10 cellular contexts compared by ENCODE assay signal in genomic region chr2:161063946-161064306, GRCh38.
A peak's percentile ranks its signal among the peaks of the same experiment; 100 is the strongest.
DNase-seq lines count a peak whose midpoint lies in the region; ATAC-seq and TF ChIP-seq lines count a peak whose summit lies in the region.
"Had no signal": no experiment of that assay in that cellular context is flagged by ENCODE, and none has a peak within 500 bp of the region (broad histone marks: within the 10 kb centered on the region; RNA-seq: fewer than 3 reads in every experiment).

No MANE protein-coding gene starts in this region.

- POLR2A ChIA-PET in Caco-2 (lab: Charles Lee), result no interaction called here

- TF ChIP-seq POLR2A in testis (IDR thresholded peaks at IDR 0.05), result no peak

- H3K27me3 Mint-ChIP-seq in Caco-2 (ENCODE audit: insufficient read depth, unreplicated experiment), result no peaks in the 10 kb centered on the region
- peaks cover 2% of the 10 kb centered on the region for H3K27me3 Mint-ChIP-seq in dendritic cell treated with granulocyte-macrophage colony-stimulating factor and Interleukin-4, amounts not matched to agents 40 ng/mL and 50 ng/mL, for 4 days
- H3K27me3 Mint-ChIP-seq: stimulated activated memory B cell treated with anti-CD40 and anti-IgM and Interleukin-4, amounts not matched to agents 10 μg/mL and 1 μg/mL and 100 μg/mL, for 72 hours had no signal

- H3K27ac ChIP-seq in WERI-Rb-1 (no peak overlapping the region), testis (no peak overlapping the region)

- no peak for TF ChIP-seq CTCF in Caco-2 (IDR thresholded peaks at IDR 0.05; ENCODE audit: insufficient read depth in 1 of 2, low read depth in 1 of 2, low read length in 1 of 2, severe bottlenecking in 1 of 2, unreplicated experiment in 1 of 2)
- no peak for TF ChIP-seq CTCF in WERI-Rb-1 (IDR thresholded peaks at IDR 0.05; ENCODE audit: low read depth, low read length)
- TF ChIP-seq CTCF in testis (IDR thresholded peaks at IDR 0.05), result no peak

- no peaks in the 10 kb centered on the region for H3K9me3 Mint-ChIP-seq in Caco-2 (ENCODE audit: unreplicated experiment)
- no peaks in the 10 kb centered on the region for H3K9me3 Mint-ChIP-seq in dendritic cell treated with granulocyte-macrophage colony-stimulating factor and Interleukin-4, amounts not matched to agents 40 ng/mL and 50 ng/mL, for 4 days
- H3K9me3 Mint-ChIP-seq: activated naive CD4-positive, alpha-beta T cell treated with anti-CD3 and anti-CD28 coated beads for 36 hours; stimulated activated memory B cell treated with anti-CD40 and anti-IgM and Interleukin-4, amounts not matched to agents 10 μg/mL and 1 μg/mL and 100 μg/mL, for 72 hours had no signal

- H3K4me1 Mint-ChIP-seq in Caco-2 (ENCODE audit: low read depth, unreplicated experiment), result peaks cover 6% of the 10 kb centered on the region
- peaks cover 6% of the 10 kb centered on the region for H3K4me1 Mint-ChIP-seq in dendritic cell treated with granulocyte-macrophage colony-stimulating factor and Interleukin-4, amounts not matched to agents 40 ng/mL and 50 ng/mL, for 4 days (ENCODE audit: low read depth)

- H3K4me1 ChIP-seq in Caco-2 (0 out of 2 replicates have a peak, but pooled peaks cover 4% of the 10 kb centered on the region), testis (peaks cover 12% of the 10 kb centered on the region)

- no TSS peak for BruUV-seq in Caco-2 (replicated peaks; lab: Mats Ljungman, UMichigan)

- no peak overlapping the region for H3K27ac Mint-ChIP-seq in Caco-2 (ENCODE audit: unreplicated experiment)
- H3K27ac Mint-ChIP-seq in dendritic cell treated with granulocyte-macrophage colony-stimulating factor and Interleukin-4, amounts not matched to agents 40 ng/mL and 50 ng/mL, for 4 days, result peak overlapping the region; percentile 10
- H3K27ac Mint-ChIP-seq: activated naive CD4-positive, alpha-beta T cell treated with anti-CD3 and anti-CD28 coated beads for 36 hours; stimulated activated memory B cell treated with anti-CD40 and anti-IgM and Interleukin-4, amounts not matched to agents 10 μg/mL and 1 μg/mL and 100 μg/mL, for 72 hours had no signal

- ATAC-seq in GM21390 (IDR thresholded peaks at IDR 0.05; ENCODE audit: unreplicated experiment) (peak; percentile 35), HG03280 (IDR thresholded peaks at IDR 0.05; ENCODE audit: unreplicated experiment) (peak; percentile 37)

- intact Hi-C loops in Caco-2 (cut with micrococcal nuclease; ENCODE audit: unreplicated experiment), result loop anchor here (1.0 to 2.0 kb wide), 5 partner anchors 11 to 954 kb away; partner anchors contain the start of gene TANK
- intact Hi-C loops in dendritic cell treated with granulocyte-macrophage colony-stimulating factor and Interleukin-4, amounts not matched to agents 40 ng/mL and 50 ng/mL, for 4 days (cut with micrococcal nuclease), result loop anchor here (5.0 kb wide), 2 partner anchors 73 to 208 kb away; no protein-coding TSS in a partner anchor
- intact Hi-C loops in testis (cut with DNase I; ENCODE audit: low total_unique reads), result no loop called here

- H3K9me3 ChIP-seq in Caco-2, result no peaks in the 10 kb centered on the region
- no peaks in the 10 kb centered on the region for H3K9me3 ChIP-seq in WERI-Rb-1 (ENCODE audit: severe bottlenecking)
- no peaks in the 10 kb centered on the region for H3K9me3 ChIP-seq in testis

- DNase-seq in Caco-2 (no peak), WERI-Rb-1 (no peak), testis (no peak), NCI-H128 (lab: John Stamatoyannopoulos, UW; ENCODE audit: unreplicated experiment) (no peak)
- DNase-seq in activated effector memory CD4-positive, alpha-beta T cell treated with Interleukin-2 at 50 U/mL for 16 hours, result no peak

- 16 to 31% methylated on average over 2 of the region's 2 CpGs for WGBS in testis, 2 donors

- no peak overlapping the region for H3K4me3 ChIP-seq in Caco-2 (ENCODE audit: low read depth, low read length)
- no peak overlapping the region for H3K4me3 ChIP-seq in WERI-Rb-1 (ENCODE audit: low read depth, low read length)
- H3K4me3 ChIP-seq in testis, result no peak overlapping the region

- H3K36me3 Mint-ChIP-seq in Caco-2 (ENCODE audit: insufficient read depth, unreplicated experiment), result no peaks in the 10 kb centered on the region
- H3K36me3 Mint-ChIP-seq in dendritic cell treated with granulocyte-macrophage colony-stimulating factor and Interleukin-4, amounts not matched to agents 40 ng/mL and 50 ng/mL, for 4 days (ENCODE audit: low read depth), result no peaks in the 10 kb centered on the region
- H3K36me3 Mint-ChIP-seq: stimulated activated memory B cell treated with anti-CD40 and anti-IgM and Interleukin-4, amounts not matched to agents 10 μg/mL and 1 μg/mL and 100 μg/mL, for 72 hours had no signal

- peak overlapping the region; percentile 13 for H3K4me3 Mint-ChIP-seq in Caco-2 (ENCODE audit: unreplicated experiment)
- no peak overlapping the region for H3K4me3 Mint-ChIP-seq in dendritic cell treated with granulocyte-macrophage colony-stimulating factor and Interleukin-4, amounts not matched to agents 40 ng/mL and 50 ng/mL, for 4 days
- H3K4me3 Mint-ChIP-seq: activated naive CD4-positive, alpha-beta T cell treated with anti-CD3 and anti-CD28 coated beads for 36 hours; stimulated activated memory B cell treated with anti-CD40 and anti-IgM and Interleukin-4, amounts not matched to agents 10 μg/mL and 1 μg/mL and 100 μg/mL, for 72 hours had no signal

- no peaks in the 10 kb centered on the region; the same call in 1 of the 2 replicates for H3K27me3 ChIP-seq in Caco-2 (replicated peaks; ENCODE audit: control insufficient read depth, insufficient read depth, low read length)
- H3K27me3 ChIP-seq in WERI-Rb-1 (ENCODE audit: insufficient read depth, low read depth, severe bottlenecking), result no peaks in the 10 kb centered on the region
- H3K27me3 ChIP-seq in testis, result no peaks in the 10 kb centered on the region

- CTCF ChIA-PET in Caco-2 (lab: Charles Lee), result interaction anchor here (0.6 to 1.8 kb wide), 19 partner anchors 9 to 1441 kb away, joined by 3 to 10 read pairs (median 4); no protein-coding TSS in a partner anchor

- no peaks in the 10 kb centered on the region for H3K36me3 ChIP-seq in Caco-2 (ENCODE audit: control insufficient read depth, insufficient read depth, low read length)
- no peaks in the 10 kb centered on the region for H3K36me3 ChIP-seq in WERI-Rb-1
- H3K36me3 ChIP-seq in testis (ENCODE audit: low read depth, missing control alignments), result no peaks in the 10 kb centered on the region
